In the genomic region with DNA sequence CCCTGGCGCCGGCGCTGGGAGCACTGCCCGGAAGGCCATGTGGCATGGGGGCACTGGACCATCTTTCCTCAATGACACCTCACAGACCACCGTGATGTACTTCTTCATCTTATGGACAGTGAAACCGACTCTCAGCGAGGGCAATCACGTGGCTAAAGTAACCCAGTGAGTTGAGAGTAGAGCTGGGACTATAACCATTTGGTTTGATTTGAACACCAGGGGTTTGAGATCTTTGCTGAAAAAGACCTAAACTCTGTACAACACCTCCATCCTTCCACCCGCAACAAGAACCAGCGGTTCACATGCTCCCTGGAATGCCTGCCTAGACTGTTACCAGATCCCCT, we compare ENCODE assay signal across 9 cellular contexts. TPM values are rescaled to one million over a fixed set of nuclear protein-coding genes. Genes with fewer than 3 reads are reported as not detected.
DNase-seq lines count a peak whose midpoint lies in the region; ATAC-seq and TF ChIP-seq lines count a peak whose summit lies in the region.
"Had no signal": no experiment of that assay in that cellular context is flagged by ENCODE, and none has a peak within 500 bp of the region (broad histone marks: within the 10 kb centered on the region; RNA-seq: fewer than 3 reads in every experiment).

No MANE protein-coding gene starts in this region.

- no peaks in the 10 kb centered on the region for H3K9me3 Mint-ChIP-seq in central memory CD8-positive, alpha-beta T cell
- H3K9me3 Mint-ChIP-seq in natural killer cell treated with Interleukin-12 subunit alpha and Interleukin-12 subunit beta and Interleukin-15 and Interleukin-18, amount 100 ng/mL, for 72 hours, result no peaks in the 10 kb centered on the region

- H3K27ac ChIP-seq in C4-2B, result peak overlapping the region; percentile 55; the same call in 1 of the 2 replicates
- H3K27ac ChIP-seq: tibial artery had no signal

- H3K4me3 ChIP-seq in HFF-Myc (replicated peaks; ENCODE audit: low read depth, low read length), result peak overlapping the region; percentile 48

- no peak overlapping the region for H3K27ac Mint-ChIP-seq in central memory CD8-positive, alpha-beta T cell (ENCODE audit: low read depth)
- no peak overlapping the region for H3K27ac Mint-ChIP-seq in natural killer cell treated with Interleukin-12 subunit alpha and Interleukin-12 subunit beta and Interleukin-15 and Interleukin-18, amount 100 ng/mL, for 72 hours

- peak overlapping the region; percentile 76 for H3K4me3 Mint-ChIP-seq in central memory CD8-positive, alpha-beta T cell
- peak overlapping the region; percentile 54 for H3K4me3 Mint-ChIP-seq in natural killer cell treated with Interleukin-12 subunit alpha and Interleukin-12 subunit beta and Interleukin-15 and Interleukin-18, amount 100 ng/mL, for 72 hours

- ATAC-seq in central memory CD8-positive, alpha-beta T cell (replicated peaks; ENCODE audit: extremely low read depth, poor library complexity, severe bottlenecking), result no peak
- ATAC-seq in natural killer cell treated with Interleukin-12 subunit alpha and Interleukin-12 subunit beta and Interleukin-15 and Interleukin-18, amount 100 ng/mL, for 72 hours, result no peak

- no peak for TF ChIP-seq CTCF in C4-2B (conservative IDR thresholded peaks at IDR 0.05)
- TF ChIP-seq CTCF in HFF-Myc (IDR thresholded peaks at IDR 0.05; ENCODE audit: low read depth, low read length, missing control alignments), result no peak

- H3K4me1 Mint-ChIP-seq in central memory CD8-positive, alpha-beta T cell, result peaks cover 9% of the 10 kb centered on the region
- peaks cover 18 to 19% of the 10 kb centered on the region in 2 donors for H3K4me1 Mint-ChIP-seq in natural killer cell treated with Interleukin-12 subunit alpha and Interleukin-12 subunit beta and Interleukin-15 and Interleukin-18, amount 100 ng/mL, for 72 hours (ENCODE audit: low read depth in 2 of 2)

- H3K27me3 Mint-ChIP-seq in central memory CD8-positive, alpha-beta T cell, result peaks cover 39% of the 10 kb centered on the region
- H3K27me3 Mint-ChIP-seq in natural killer cell treated with Interleukin-12 subunit alpha and Interleukin-12 subunit beta and Interleukin-15 and Interleukin-18, amount 100 ng/mL, for 72 hours, result peaks cover 7 to 8% of the 10 kb centered on the region in 2 donors

- no peaks in the 10 kb centered on the region for H3K36me3 Mint-ChIP-seq in central memory CD8-positive, alpha-beta T cell (ENCODE audit: insufficient read depth)
- H3K36me3 Mint-ChIP-seq in natural killer cell treated with Interleukin-12 subunit alpha and Interleukin-12 subunit beta and Interleukin-15 and Interleukin-18, amount 100 ng/mL, for 72 hours, result no peaks in the 10 kb centered on the region

- DNase-seq in HFF-Myc (ENCODE audit: extremely low read depth, low read depth) (no peak), D341Med (ENCODE audit: low spot score) (no peak), UCSD-AML1 (lab: John Stamatoyannopoulos, UW; ENCODE audit: unreplicated experiment) (no peak), COLO829 (ENCODE audit: low spot score) (no peak), kidney tubule cell (ENCODE audit: low spot score) (no peak)
- DNase-seq in central memory CD8-positive, alpha-beta T cell (ENCODE audit: low spot score in 2 of 2), result no peak
- DNase-seq in natural killer cell treated with Interleukin-12 subunit alpha and Interleukin-12 subunit beta and Interleukin-15 and Interleukin-18, amount 100 ng/mL, for 72 hours (ENCODE audit: low spot score), result no peak
- DNase-seq: tibial artery had no signal

RNA-seq across cellular contexts. Expression of a gene that starts 3.3 kb away (rescaled TPM):
- 1 to 10 TPM; 1.8 to 6.8 TPM for total RNA-seq in natural killer cell treated with Interleukin-12 subunit alpha and Interleukin-12 subunit beta and Interleukin-15 and Interleukin-18, amount 100 ng/mL, for 72 hours

RNA-seq across cellular contexts. Expression of a gene that starts 22.5 kb away (rescaled TPM):
- total RNA-seq in natural killer cell treated with Interleukin-12 subunit alpha and Interleukin-12 subunit beta and Interleukin-15 and Interleukin-18, amount 100 ng/mL, for 72 hours, result under 1 TPM in 1 of 2 donors, not detected in 1; 0.25 TPM

RNA-seq across cellular contexts. Expression of a gene that starts 41.1 kb away (rescaled TPM):
- 10 to 100 TPM; 49.5 to 57.3 TPM for total RNA-seq in natural killer cell treated with Interleukin-12 subunit alpha and Interleukin-12 subunit beta and Interleukin-15 and Interleukin-18, amount 100 ng/mL, for 72 hours
